In genomic region chr2:67986258-67986657, GRCh38 we compare ENCODE assay signal across 21 cellular contexts.
"Had no signal": no experiment of that assay in that cellular context is flagged by ENCODE, and none has a peak within 500 bp of the region (broad histone marks: within the 10 kb centered on the region; RNA-seq: fewer than 3 reads in every experiment).

No MANE protein-coding gene starts in this region.

- H3K9me3 ChIP-seq: left lung, lower lobe of right lung, mucosa of descending colon had no signal

- H3K4me3 ChIP-seq: coronary artery, dorsolateral prefrontal cortex, esophagus muscularis mucosa, gastroesophageal sphincter, heart left ventricle, hepatocyte, left lung, lower lobe of right lung, mucosa of descending colon had no signal

- H3K27me3 ChIP-seq: esophagus muscularis mucosa, foreskin keratinocyte, gastroesophageal sphincter, hepatocyte, left lung had no signal

- H2AFZ ChIP-seq: hepatocyte had no signal

- H3K4me2 ChIP-seq: hepatocyte had no signal

- H3K27ac ChIP-seq: coronary artery, dorsolateral prefrontal cortex, esophagus muscularis mucosa, foreskin keratinocyte, gastroesophageal sphincter, heart left ventricle, hepatocyte, left lung, lower lobe of right lung had no signal

- H3K36me3 ChIP-seq: esophagus muscularis mucosa, gastroesophageal sphincter, heart left ventricle, left lung, lower lobe of right lung had no signal

- ATAC-seq: foreskin keratinocyte, gastroesophageal sphincter, heart left ventricle, left cardiac atrium, left lung, left ventricle myocardium superior, lower lobe of right lung, mucosa of descending colon had no signal

- H3K4me1 ChIP-seq: foreskin keratinocyte, heart left ventricle, left lung, lower lobe of right lung had no signal

- H3K79me2 ChIP-seq: hepatocyte had no signal

- DNase-seq: dermis blood vessel endothelial cell; dorsolateral prefrontal cortex; effector CD4-positive, alpha-beta T cell; effector memory CD4-positive, alpha-beta T cell; foreskin keratinocyte; heart left ventricle; left cardiac atrium; left lung; left ventricle myocardium superior; lower lobe of right lung; mesenchymal stem cell; mucosa of descending colon had no signal

- FAIRE-seq: colon, endothelial cell of umbilical vein, frontal cortex, islet of Langerhans, keratinocyte had no signal
